Comparison of ENCODE assay signal across 12 cellular contexts in the genomic region with DNA sequence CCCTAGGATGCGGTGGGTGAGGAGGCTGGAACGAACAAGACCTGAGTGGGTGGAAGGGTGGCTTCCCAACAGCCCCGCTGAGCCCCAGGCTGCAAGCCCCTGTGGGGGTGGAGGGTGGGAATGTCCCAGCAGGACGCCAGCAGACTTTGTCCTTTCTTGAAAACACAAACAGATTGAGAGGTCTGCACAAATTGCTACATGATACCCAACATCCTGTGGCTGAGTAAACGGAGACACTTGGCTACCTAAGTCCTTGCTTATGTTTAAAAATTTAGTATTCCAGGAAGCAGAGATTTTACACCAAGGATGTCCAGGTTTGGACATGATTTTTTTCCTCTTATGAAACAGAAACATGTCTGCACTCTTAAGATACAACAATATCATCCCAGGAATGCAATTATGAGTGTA. TPM values are rescaled to one million over a fixed set of nuclear protein-coding genes. Genes with fewer than 3 reads are reported as not detected.
DNase-seq lines count a peak whose midpoint lies in the region; ATAC-seq and TF ChIP-seq lines count a peak whose summit lies in the region.
"Had no signal": no experiment of that assay in that cellular context is flagged by ENCODE, and none has a peak within 500 bp of the region (broad histone marks: within the 10 kb centered on the region; RNA-seq: fewer than 3 reads in every experiment).

No MANE protein-coding gene starts in this region.

- peaks cover 55% of the 10 kb centered on the region for H3K4me1 Mint-ChIP-seq in glutamatergic neuron (ENCODE audit: low read depth, unreplicated experiment)
- no peaks in the 10 kb centered on the region for H3K4me1 Mint-ChIP-seq in CD4-positive, alpha-beta T cell (ENCODE audit: low read depth)
- H3K4me1 Mint-ChIP-seq: activated B cell treated with CpG ODN at 0.5 μM for 24 hours; CD8-positive, alpha-beta memory T cell; stimulated activated naive CD8-positive, alpha-beta T cell treated with anti-CD3 and anti-CD28 coated beads, Interleukin-15, amount 100 ng/mL, for 72 hours had no signal

- no peaks in the 10 kb centered on the region for H3K36me3 ChIP-seq in prostate gland

- H3K27ac ChIP-seq in prostate gland: peak overlapping the region; percentile 61 to 67
- H3K27ac ChIP-seq in CD4-positive, alpha-beta T cell (ENCODE audit: low read depth, low read length): no peak overlapping the region

- H3K27me3 Mint-ChIP-seq in glutamatergic neuron (ENCODE audit: unreplicated experiment): peaks cover 5% of the 10 kb centered on the region
- peaks cover 24% of the 10 kb centered on the region for H3K27me3 Mint-ChIP-seq in CD4-positive, alpha-beta T cell

- no peaks in the 10 kb centered on the region for H3K9me3 ChIP-seq in prostate gland
- H3K9me3 ChIP-seq in CD4-positive, alpha-beta T cell (ENCODE audit: control insufficient read depth, low read length): no peaks in the 10 kb centered on the region

- DNase-seq in ELF-1 (ENCODE audit: low read depth, low spot score) (peak; percentile 56), glutamatergic neuron (no peak), prostate gland (ENCODE audit: low spot score) (peak; percentile 44), UCSD-AML1 (lab: John Stamatoyannopoulos, UW; ENCODE audit: unreplicated experiment) (no peak), Kasumi-1 (lab: John Stamatoyannopoulos, UW) (no peak)
- DNase-seq in CD4-positive, alpha-beta T cell: no peak
- DNase-seq: activated B cell treated with CpG ODN at 0.5 μM for 24 hours; activated T-cell treated with anti-CD3 and anti-CD28 coated beads for 4 hours; CD8-positive, alpha-beta memory T cell; stimulated activated naive CD8-positive, alpha-beta T cell treated with anti-CD3 and anti-CD28 coated beads, Interleukin-15, amount 100 ng/mL, for 72 hours had no signal

- no peaks in the 10 kb centered on the region for H3K27me3 ChIP-seq in prostate gland (replicated peaks; ENCODE audit: insufficient read depth)
- H3K27me3 ChIP-seq in CD4-positive, alpha-beta T cell (ENCODE audit: control insufficient read depth, insufficient read depth, low read length): peaks cover 5% of the 10 kb centered on the region

- intact Hi-C loops in prostate gland (cut with DNase I): no loop called here
- intact Hi-C loops in CD4-positive, alpha-beta T cell (cut with DNase I, micrococcal nuclease): no loop called here

- H3K27ac Mint-ChIP-seq in glutamatergic neuron (ENCODE audit: unreplicated experiment): no peak overlapping the region
- no peak overlapping the region for H3K27ac Mint-ChIP-seq in CD4-positive, alpha-beta T cell
- H3K27ac Mint-ChIP-seq: activated B cell treated with CpG ODN at 0.5 μM for 24 hours; CD8-positive, alpha-beta memory T cell; stimulated activated naive CD8-positive, alpha-beta T cell treated with anti-CD3 and anti-CD28 coated beads, Interleukin-15, amount 100 ng/mL, for 72 hours had no signal

- H3K4me1 ChIP-seq in prostate gland (replicated peaks): no peaks in the 10 kb centered on the region

- TF ChIP-seq POLR2A in prostate gland (IDR thresholded peaks at IDR 0.05): no peak

- H3K9me3 Mint-ChIP-seq in glutamatergic neuron (ENCODE audit: unreplicated experiment): peaks cover 2% of the 10 kb centered on the region
- H3K9me3 Mint-ChIP-seq in CD4-positive, alpha-beta T cell: no peaks in the 10 kb centered on the region
- H3K9me3 Mint-ChIP-seq: activated B cell treated with CpG ODN at 0.5 μM for 24 hours; CD8-positive, alpha-beta memory T cell; stimulated activated naive CD8-positive, alpha-beta T cell treated with anti-CD3 and anti-CD28 coated beads, Interleukin-15, amount 100 ng/mL, for 72 hours had no signal

- peak overlapping the region; percentile 30 for H3K4me3 Mint-ChIP-seq in glutamatergic neuron (ENCODE audit: unreplicated experiment)
- H3K4me3 Mint-ChIP-seq in CD4-positive, alpha-beta T cell: no peak overlapping the region
- H3K4me3 Mint-ChIP-seq: activated B cell treated with CpG ODN at 0.5 μM for 24 hours; CD8-positive, alpha-beta memory T cell; stimulated activated naive CD8-positive, alpha-beta T cell treated with anti-CD3 and anti-CD28 coated beads, Interleukin-15, amount 100 ng/mL, for 72 hours had no signal

- no peak for TF ChIP-seq CTCF in glutamatergic neuron (IDR thresholded peaks at IDR 0.05; ENCODE audit: partially characterized antibody, unreplicated experiment)
- TF ChIP-seq CTCF in prostate gland (IDR thresholded peaks at IDR 0.05): no peak
- no peak for TF ChIP-seq CTCF in CD4-positive, alpha-beta T cell (IDR thresholded peaks at IDR 0.05)

- POLR2A ChIA-PET in CD4-positive, alpha-beta T cell (lab: Charles Lee): no interaction called here

- no peak for ATAC-seq in CD4-positive, alpha-beta T cell (ENCODE audit: poor library complexity)
- ATAC-seq in HG03039 (IDR thresholded peaks at IDR 0.05; ENCODE audit: unreplicated experiment): no peak
- ATAC-seq: stimulated activated naive CD8-positive, alpha-beta T cell treated with anti-CD3 and anti-CD28 coated beads, Interleukin-15, amount 100 ng/mL, for 72 hours had no signal

- no peak overlapping the region for H3K4me3 ChIP-seq in prostate gland

- CTCF ChIA-PET in CD4-positive, alpha-beta T cell (lab: Charles Lee): no interaction called here

- WGBS in prostate gland: 24% methylated on average over 5 of the region's 5 CpGs

- H3K36me3 Mint-ChIP-seq in glutamatergic neuron (ENCODE audit: unreplicated experiment): no peaks in the 10 kb centered on the region
- H3K36me3 Mint-ChIP-seq in CD4-positive, alpha-beta T cell (ENCODE audit: low read depth): no peaks in the 10 kb centered on the region
- H3K36me3 Mint-ChIP-seq: CD8-positive, alpha-beta memory T cell had no signal

TF ChIP-seq in PFSK-1, 5 proteins besides CTCF, POLR2A, EP300 and RAD21:
- TF ChIP-seq, protein P1, sequence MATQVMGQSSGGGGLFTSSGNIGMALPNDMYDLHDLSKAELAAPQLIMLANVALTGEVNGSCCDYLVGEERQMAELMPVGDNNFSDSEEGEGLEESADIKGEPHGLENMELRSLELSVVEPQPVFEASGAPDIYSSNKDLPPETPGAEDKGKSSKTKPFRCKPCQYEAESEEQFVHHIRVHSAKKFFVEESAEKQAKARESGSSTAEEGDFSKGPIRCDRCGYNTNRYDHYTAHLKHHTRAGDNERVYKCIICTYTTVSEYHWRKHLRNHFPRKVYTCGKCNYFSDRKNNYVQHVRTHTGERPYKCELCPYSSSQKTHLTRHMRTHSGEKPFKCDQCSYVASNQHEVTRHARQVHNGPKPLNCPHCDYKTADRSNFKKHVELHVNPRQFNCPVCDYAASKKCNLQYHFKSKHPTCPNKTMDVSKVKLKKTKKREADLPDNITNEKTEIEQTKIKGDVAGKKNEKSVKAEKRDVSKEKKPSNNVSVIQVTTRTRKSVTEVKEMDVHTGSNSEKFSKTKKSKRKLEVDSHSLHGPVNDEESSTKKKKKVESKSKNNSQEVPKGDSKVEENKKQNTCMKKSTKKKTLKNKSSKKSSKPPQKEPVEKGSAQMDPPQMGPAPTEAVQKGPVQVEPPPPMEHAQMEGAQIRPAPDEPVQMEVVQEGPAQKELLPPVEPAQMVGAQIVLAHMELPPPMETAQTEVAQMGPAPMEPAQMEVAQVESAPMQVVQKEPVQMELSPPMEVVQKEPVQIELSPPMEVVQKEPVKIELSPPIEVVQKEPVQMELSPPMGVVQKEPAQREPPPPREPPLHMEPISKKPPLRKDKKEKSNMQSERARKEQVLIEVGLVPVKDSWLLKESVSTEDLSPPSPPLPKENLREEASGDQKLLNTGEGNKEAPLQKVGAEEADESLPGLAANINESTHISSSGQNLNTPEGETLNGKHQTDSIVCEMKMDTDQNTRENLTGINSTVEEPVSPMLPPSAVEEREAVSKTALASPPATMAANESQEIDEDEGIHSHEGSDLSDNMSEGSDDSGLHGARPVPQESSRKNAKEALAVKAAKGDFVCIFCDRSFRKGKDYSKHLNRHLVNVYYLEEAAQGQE (IDR thresholded peaks at IDR 0.05; ENCODE audit: insufficient read depth in 1 of 2, low read depth in 2 of 2, low read length in 2 of 2): no peak
- peak; percentile 33 for TF ChIP-seq FOXP2 (optimal IDR thresholded peaks at IDR 0.05; ENCODE audit: borderline replicate concordance, extremely low read depth, extremely low read length, insufficient read depth)
- no peak for TF ChIP-seq POLR2AphosphoS5 (IDR thresholded peaks at IDR 0.05; ENCODE audit: low read depth, low read length)

RNA-seq across cellular contexts. Expression of a gene that starts 11.8 kb away (rescaled TPM):
- polyA plus RNA-seq in PFSK-1 (2012; ENCODE audit: insufficient read length, low read depth): 3.0 TPM
- total RNA-seq in glutamatergic neuron (ENCODE audit: unreplicated experiment) (0.93 TPM), prostate gland (100 to 1,000 TPM in 1 of 2 donors, 10 to 100 TPM in 1; 36.3 to 120 TPM)
- total RNA-seq in CD4-positive, alpha-beta T cell: not detected
- polyA plus RNA-seq: CD8-positive, alpha-beta memory T cell had no signal

Comparison
In these comparisons a context has a peak if more than half of its experiments do, and no peak if none do; other contexts are left out.
1. DNase-seq: peak in ELF-1 (single experiment) and prostate gland (single experiment); none in glutamatergic neuron (single experiment), CD4-positive, alpha-beta T cell (0 of 10), UCSD-AML1 (single experiment) and Kasumi-1 (0 of 2).
2. RNA of a gene that starts 11.8 kb away (total RNA-seq): 36.3 to 120 TPM in prostate gland; 0.93 TPM in glutamatergic neuron (single experiment) and not detected in CD4-positive, alpha-beta T cell; every median in the first group is over 10 times any median in the second.